In genomic region chr12:124861898-124862676, GRCh38 we compare ENCODE assay signal across 8 cellular contexts. TPM values are rescaled to one million over a fixed set of nuclear protein-coding genes. Genes with fewer than 3 reads are reported as not detected.
A peak's percentile ranks its signal among the peaks of the same experiment; 100 is the strongest.
DNase-seq lines count a peak whose midpoint lies in the region; ATAC-seq lines count a peak whose summit lies in the region.

No MANE protein-coding gene starts in this region.

- no peaks in the 10 kb centered on the region for H3K27me3 Mint-ChIP-seq in T-cell

- peak overlapping the region; percentile 80 for H3K4me3 ChIP-seq in ACC112 (ENCODE audit: low read depth, low read length)
- no peak overlapping the region for H3K4me3 ChIP-seq in GM23248

- 88 to 91% methylated on average over 8 of the region's 8 CpGs for WGBS in GM23248 (ENCODE audit: low coverage in 1 of 2, low lambda C conversion rate in 2 of 2, missing lambda C conversion rate in 2 of 2), 2 experiments

- peaks cover 7% of the 10 kb centered on the region for H3K79me2 ChIP-seq in ACC112 (ENCODE audit: control insufficient read depth, insufficient read depth, low read length, unreplicated experiment)
- H3K79me2 ChIP-seq in GM23248 (ENCODE audit: insufficient read depth) = no peaks in the 10 kb centered on the region

- H3K27me3 ChIP-seq in ACC112 (ENCODE audit: insufficient read depth, low read length) = no peaks in the 10 kb centered on the region
- no peaks in the 10 kb centered on the region; the same call in 1 of the 2 replicates for H3K27me3 ChIP-seq in GM23248 (replicated peaks; ENCODE audit: insufficient read depth)

- no peak overlapping the region for H2AFZ ChIP-seq in ACC112 (ENCODE audit: low read length, unreplicated experiment)
- H2AFZ ChIP-seq in GM23248 = no peak overlapping the region

- ATAC-seq in GM21529 (IDR thresholded peaks at IDR 0.05; ENCODE audit: unreplicated experiment) = peak; percentile 34
- ATAC-seq in T-cell (replicated peaks in 1 of 4) = no peak

- H3K4me3 Mint-ChIP-seq in T-cell = peak overlapping the region; percentile 72 to 82 (median 79)

- intact Hi-C loops in posterior vena cava (cut with DNase I) = loop anchor here in 1 of 2 donors (2.0 kb wide), 1 partner anchor 249 kb away; no protein-coding TSS in a partner anchor

- DNase-seq in T-cell (no peak), globus pallidus (ENCODE audit: low spot score) (peak; percentile 51), T-helper 9 cell (no peak), posterior vena cava (ENCODE audit: low spot score) (no peak), GM23248 (no peak), LoVo (ENCODE audit: low spot score) (no peak)

- no peak overlapping the region for H3K27ac Mint-ChIP-seq in T-cell

- no peaks in the 10 kb centered on the region for H3K36me3 ChIP-seq in ACC112 (ENCODE audit: insufficient read depth, low read length)
- H3K36me3 ChIP-seq in GM23248 (ENCODE audit: low read depth) = no peaks in the 10 kb centered on the region

- H3F3A ChIP-seq in GM23248 (ENCODE audit: insufficient read depth) = no peaks in the 10 kb centered on the region

- peaks cover 18% of the 10 kb centered on the region for H3K4me1 ChIP-seq in ACC112 (ENCODE audit: control insufficient read depth, insufficient read depth, low read length, unreplicated experiment)
- H3K4me1 ChIP-seq in GM23248 (ENCODE audit: insufficient read depth) = no peaks in the 10 kb centered on the region

- POLR2A ChIA-PET in T-cell (lab: Charles Lee) = no interaction called here

- H3K9ac ChIP-seq in GM23248 = no peak overlapping the region

- in situ Hi-C loops in GM23248 (cut with MboI) = no loop called here

- H3K4me2 ChIP-seq in GM23248 (ENCODE audit: unreplicated experiment) = no peak overlapping the region

- no peaks in the 10 kb centered on the region for H4K20me1 ChIP-seq in GM23248 (ENCODE audit: insufficient read depth)

- H3K9me3 Mint-ChIP-seq in T-cell = no peaks in the 10 kb centered on the region

- no peaks in the 10 kb centered on the region for H3K36me3 Mint-ChIP-seq in T-cell

- no peak overlapping the region for H3K27ac ChIP-seq in ACC112 (ENCODE audit: low read depth, low read length)
- no peak overlapping the region for H3K27ac ChIP-seq in GM23248

- no peaks in the 10 kb centered on the region for H3K9me3 ChIP-seq in GM23248 (ENCODE audit: low read depth)

- no peaks in the 10 kb centered on the region for H3K9me2 ChIP-seq in GM23248 (ENCODE audit: insufficient read depth)

- CTCF ChIA-PET in T-cell (lab: Charles Lee) = no interaction called here

- peaks cover 17 to 21% (median 18%) of the 10 kb centered on the region in 3 donors for H3K4me1 Mint-ChIP-seq in T-cell

RNA-seq across cellular contexts. Expression of gene SCARB1, which starts 1.6 kb away (rescaled TPM):
- total RNA-seq in T-cell (1 to 10 TPM; 3.1 to 5.6 (median 4.5) TPM), posterior vena cava (10 to 100 TPM; 13.0 to 14.3 TPM)
- 2.2 and 3.2 TPM in 2 replicates for total RNA-seq in GM23248 (2014; rRNA removed; shearing (Covaris generic))
- polyA plus RNA-seq in GM23248 (2016; fragmentation: Nextera tagmentation; extraction: Ambion mirVana) = 5.0 and 5.2 TPM in 2 replicates

RNA-seq across cellular contexts. Expression of gene UBC, which starts 52.4 kb away (rescaled TPM):
- total RNA-seq in T-cell (1,000 to 10,000 TPM in 2 of 5 donors, 100 to 1,000 TPM in 3; 786 to 1,410 (median 885) TPM), posterior vena cava (1,000 to 10,000 TPM in 1 of 2 donors, 100 to 1,000 TPM in 1; 993 to 1,405 TPM)
- total RNA-seq in GM23248 (2014; rRNA removed; shearing (Covaris generic)) = 1,383 and 1,496 TPM in 2 replicates
- 1,490 and 1,515 TPM in 2 replicates for polyA plus RNA-seq in GM23248 (2016; fragmentation: Nextera tagmentation; extraction: Ambion mirVana)
